In the genomic region with DNA sequence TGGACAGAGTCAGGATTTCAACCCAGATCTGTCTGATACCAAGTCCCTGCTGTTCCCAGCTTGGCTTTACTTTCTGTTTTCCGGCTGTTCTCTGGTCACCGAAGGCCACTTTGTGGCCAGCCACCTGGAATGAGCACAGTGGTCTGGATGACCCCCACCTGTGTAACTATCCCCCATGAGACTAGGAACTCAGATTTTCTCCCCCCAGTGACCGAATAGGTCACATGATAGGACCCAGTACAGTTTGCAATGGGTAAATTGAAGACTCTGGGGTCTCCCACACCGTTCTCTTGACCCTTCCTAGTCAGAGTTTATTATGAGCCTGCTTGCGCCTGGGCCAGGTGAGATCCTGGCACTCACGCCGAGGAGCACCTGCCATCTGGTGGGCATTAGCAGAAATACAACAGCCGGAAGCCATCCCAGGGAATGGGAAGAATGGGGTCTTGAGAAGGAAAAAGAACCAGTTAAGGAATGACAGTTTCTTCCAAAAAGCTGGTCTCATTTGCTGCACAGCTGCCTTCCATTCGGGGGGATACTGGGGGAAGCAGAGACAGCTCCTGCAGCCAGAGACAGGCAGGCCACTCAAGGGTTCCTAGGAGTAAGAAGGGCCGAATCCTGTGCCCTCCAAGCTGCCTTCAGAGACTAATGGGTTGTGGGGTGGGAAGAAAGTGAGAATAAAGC, we compare ENCODE assay signal across 1 cellular context.
TF ChIP-seq lines count a peak whose summit lies in the region.

No MANE protein-coding gene starts in this region.

TF ChIP-seq in HepG2, 621 proteins besides CTCF, POLR2A, EP300 and RAD21 (continued from another document and continues in another):
- TF ChIP-seq, protein P1, sequence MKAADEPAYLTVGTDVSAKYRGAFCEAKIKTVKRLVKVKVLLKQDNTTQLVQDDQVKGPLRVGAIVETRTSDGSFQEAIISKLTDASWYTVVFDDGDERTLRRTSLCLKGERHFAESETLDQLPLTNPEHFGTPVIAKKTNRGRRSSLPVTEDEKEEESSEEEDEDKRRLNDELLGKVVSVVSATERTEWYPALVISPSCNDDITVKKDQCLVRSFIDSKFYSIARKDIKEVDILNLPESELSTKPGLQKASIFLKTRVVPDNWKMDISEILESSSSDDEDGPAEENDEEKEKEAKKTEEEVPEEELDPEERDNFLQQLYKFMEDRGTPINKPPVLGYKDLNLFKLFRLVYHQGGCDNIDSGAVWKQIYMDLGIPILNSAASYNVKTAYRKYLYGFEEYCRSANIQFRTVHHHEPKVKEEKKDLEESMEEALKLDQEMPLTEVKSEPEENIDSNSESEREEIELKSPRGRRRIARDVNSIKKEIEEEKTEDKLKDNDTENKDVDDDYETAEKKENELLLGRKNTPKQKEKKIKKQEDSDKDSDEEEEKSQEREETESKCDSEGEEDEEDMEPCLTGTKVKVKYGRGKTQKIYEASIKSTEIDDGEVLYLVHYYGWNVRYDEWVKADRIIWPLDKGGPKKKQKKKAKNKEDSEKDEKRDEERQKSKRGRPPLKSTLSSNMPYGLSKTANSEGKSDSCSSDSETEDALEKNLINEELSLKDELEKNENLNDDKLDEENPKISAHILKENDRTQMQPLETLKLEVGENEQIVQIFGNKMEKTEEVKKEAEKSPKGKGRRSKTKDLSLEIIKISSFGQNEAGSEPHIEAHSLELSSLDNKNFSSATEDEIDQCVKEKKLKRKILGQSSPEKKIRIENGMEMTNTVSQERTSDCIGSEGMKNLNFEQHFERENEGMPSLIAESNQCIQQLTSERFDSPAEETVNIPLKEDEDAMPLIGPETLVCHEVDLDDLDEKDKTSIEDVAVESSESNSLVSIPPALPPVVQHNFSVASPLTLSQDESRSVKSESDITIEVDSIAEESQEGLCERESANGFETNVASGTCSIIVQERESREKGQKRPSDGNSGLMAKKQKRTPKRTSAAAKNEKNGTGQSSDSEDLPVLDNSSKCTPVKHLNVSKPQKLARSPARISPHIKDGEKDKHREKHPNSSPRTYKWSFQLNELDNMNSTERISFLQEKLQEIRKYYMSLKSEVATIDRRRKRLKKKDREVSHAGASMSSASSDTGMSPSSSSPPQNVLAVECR (CRISPR knock-in tag; IDR thresholded peaks at IDR 0.05; ENCODE audit: borderline replicate concordance) = no peak
- TF ChIP-seq SMC3 (IDR thresholded peaks at IDR 0.05; ENCODE audit: low read length) (peak; percentile 96), ZNF556 (CRISPR knock-in tag; IDR thresholded peaks at IDR 0.05; ENCODE audit: borderline replicate concordance) (no peak), CENPT (CRISPR knock-in tag; IDR thresholded peaks at IDR 0.05; ENCODE audit: low read depth) (no peak), ZNF546 (CRISPR knock-in tag; conservative IDR thresholded peaks at IDR 0.05) (no peak), SRSF1 (optimal IDR thresholded peaks at IDR 0.05; ENCODE audit: low read depth, low read length) (no peak), KMT2A (CRISPR knock-in tag; IDR thresholded peaks at IDR 0.05) (no peak), BRCA1 (CRISPR knock-in tag; IDR thresholded peaks at IDR 0.05) (no peak), FIP1L1 (IDR thresholded peaks at IDR 0.05; ENCODE audit: borderline replicate concordance, insufficient read depth, low read depth, low read length) (no peak), SSRP1 (CRISPR knock-in tag; IDR thresholded peaks at IDR 0.05) (no peak), HOXA3 (CRISPR knock-in tag; IDR thresholded peaks at IDR 0.05) (0 out of 2 replicates have a peak, but pooled peaks have one; percentile 21), ZFX (CRISPR knock-in tag; IDR thresholded peaks at IDR 0.05; ENCODE audit: low read depth) (peak; percentile 47; the same call in 1 of the 2 replicates), ZNF652 (CRISPR knock-in tag; IDR thresholded peaks at IDR 0.05; ENCODE audit: borderline replicate concordance, low read depth) (peak; percentile 55; the same call in 1 of the 2 replicates), ZNF430 (CRISPR knock-in tag; IDR thresholded peaks at IDR 0.05) (no peak), TBX3 (IDR thresholded peaks at IDR 0.05; ENCODE audit: borderline replicate concordance) (no peak), ZNF83 (CRISPR knock-in tag; IDR thresholded peaks at IDR 0.05; ENCODE audit: borderline replicate concordance) (no peak), STAG1 (CRISPR knock-in tag; IDR thresholded peaks at IDR 0.05) (peak; percentile 98), MAFK (conservative IDR thresholded peaks at IDR 0.05 in 1 of 2, IDR thresholded peaks at IDR 0.05 in 1 of 2; ENCODE audit: low read length in 2 of 2) (no peak), FOXP1 (IDR thresholded peaks at IDR 0.05) (no peak), FOXP1 (CRISPR knock-in tag; IDR thresholded peaks at IDR 0.05) (no peak), SOX6 (IDR thresholded peaks at IDR 0.05) (no peak), SOX6 (CRISPR knock-in tag; IDR thresholded peaks at IDR 0.05) (peak; percentile 43), SPEN (CRISPR knock-in tag; IDR thresholded peaks at IDR 0.05; ENCODE audit: low read depth) (0 out of 2 replicates have a peak, but pooled peaks have one; percentile 46), GABPB1 (CRISPR knock-in tag; IDR thresholded peaks at IDR 0.05) (0 out of 2 replicates have a peak, but pooled peaks have one; percentile 26), AKAP8 (CRISPR knock-in tag; IDR thresholded peaks at IDR 0.05) (no peak), KDM2A (CRISPR knock-in tag; IDR thresholded peaks at IDR 0.05; ENCODE audit: borderline replicate concordance, low read depth) (peak; percentile 29; the same call in 1 of the 2 replicates), SMAD1 (CRISPR knock-in tag; IDR thresholded peaks at IDR 0.05; ENCODE audit: borderline replicate concordance, low read depth) (no peak), IRF2 (CRISPR knock-in tag; IDR thresholded peaks at IDR 0.05) (0 out of 2 replicates have a peak, but pooled peaks have one; percentile 30), ZNF703 (CRISPR knock-in tag; IDR thresholded peaks at IDR 0.05; ENCODE audit: borderline replicate concordance) (no peak), TRIM24 (CRISPR knock-in tag; IDR thresholded peaks at IDR 0.05) (no peak), BORCS8-MEF2B (CRISPR knock-in tag; IDR thresholded peaks at IDR 0.05) (no peak), ZNF564 (CRISPR knock-in tag; IDR thresholded peaks at IDR 0.05) (no peak)
- TF ChIP-seq, protein P2, sequence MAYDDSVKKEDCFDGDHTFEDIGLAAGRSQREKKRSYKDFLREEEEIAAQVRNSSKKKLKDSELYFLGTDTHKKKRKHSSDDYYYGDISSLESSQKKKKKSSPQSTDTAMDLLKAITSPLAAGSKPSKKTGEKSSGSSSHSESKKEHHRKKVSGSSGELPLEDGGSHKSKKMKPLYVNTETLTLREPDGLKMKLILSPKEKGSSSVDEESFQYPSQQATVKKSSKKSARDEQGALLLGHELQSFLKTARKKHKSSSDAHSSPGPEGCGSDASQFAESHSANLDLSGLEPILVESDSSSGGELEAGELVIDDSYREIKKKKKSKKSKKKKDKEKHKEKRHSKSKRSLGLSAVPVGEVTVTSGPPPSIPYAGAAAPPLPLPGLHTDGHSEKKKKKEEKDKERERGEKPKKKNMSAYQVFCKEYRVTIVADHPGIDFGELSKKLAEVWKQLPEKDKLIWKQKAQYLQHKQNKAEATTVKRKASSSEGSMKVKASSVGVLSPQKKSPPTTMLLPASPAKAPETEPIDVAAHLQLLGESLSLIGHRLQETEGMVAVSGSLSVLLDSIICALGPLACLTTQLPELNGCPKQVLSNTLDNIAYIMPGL (CRISPR knock-in tag; IDR thresholded peaks at IDR 0.05; ENCODE audit: borderline replicate concordance in 1 of 2, low read depth in 1 of 2) = peak in 1 of 2 experiments; percentile 40; a peak in 1 of 4 replicates
- TF ChIP-seq, protein P3, sequence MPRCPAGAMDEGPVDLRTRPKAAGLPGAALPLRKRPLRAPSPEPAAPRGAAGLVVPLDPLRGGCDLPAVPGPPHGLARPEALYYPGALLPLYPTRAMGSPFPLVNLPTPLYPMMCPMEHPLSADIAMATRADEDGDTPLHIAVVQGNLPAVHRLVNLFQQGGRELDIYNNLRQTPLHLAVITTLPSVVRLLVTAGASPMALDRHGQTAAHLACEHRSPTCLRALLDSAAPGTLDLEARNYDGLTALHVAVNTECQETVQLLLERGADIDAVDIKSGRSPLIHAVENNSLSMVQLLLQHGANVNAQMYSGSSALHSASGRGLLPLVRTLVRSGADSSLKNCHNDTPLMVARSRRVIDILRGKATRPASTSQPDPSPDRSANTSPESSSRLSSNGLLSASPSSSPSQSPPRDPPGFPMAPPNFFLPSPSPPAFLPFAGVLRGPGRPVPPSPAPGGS (CRISPR knock-in tag; IDR thresholded peaks at IDR 0.05) = no peak
- TF ChIP-seq, protein P4, sequence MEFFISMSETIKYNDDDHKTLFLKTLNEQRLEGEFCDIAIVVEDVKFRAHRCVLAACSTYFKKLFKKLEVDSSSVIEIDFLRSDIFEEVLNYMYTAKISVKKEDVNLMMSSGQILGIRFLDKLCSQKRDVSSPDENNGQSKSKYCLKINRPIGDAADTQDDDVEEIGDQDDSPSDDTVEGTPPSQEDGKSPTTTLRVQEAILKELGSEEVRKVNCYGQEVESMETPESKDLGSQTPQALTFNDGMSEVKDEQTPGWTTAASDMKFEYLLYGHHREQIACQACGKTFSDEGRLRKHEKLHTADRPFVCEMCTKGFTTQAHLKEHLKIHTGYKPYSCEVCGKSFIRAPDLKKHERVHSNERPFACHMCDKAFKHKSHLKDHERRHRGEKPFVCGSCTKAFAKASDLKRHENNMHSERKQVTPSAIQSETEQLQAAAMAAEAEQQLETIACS (CRISPR knock-in tag; IDR thresholded peaks at IDR 0.05) = no peak
- TF ChIP-seq, protein P5, sequence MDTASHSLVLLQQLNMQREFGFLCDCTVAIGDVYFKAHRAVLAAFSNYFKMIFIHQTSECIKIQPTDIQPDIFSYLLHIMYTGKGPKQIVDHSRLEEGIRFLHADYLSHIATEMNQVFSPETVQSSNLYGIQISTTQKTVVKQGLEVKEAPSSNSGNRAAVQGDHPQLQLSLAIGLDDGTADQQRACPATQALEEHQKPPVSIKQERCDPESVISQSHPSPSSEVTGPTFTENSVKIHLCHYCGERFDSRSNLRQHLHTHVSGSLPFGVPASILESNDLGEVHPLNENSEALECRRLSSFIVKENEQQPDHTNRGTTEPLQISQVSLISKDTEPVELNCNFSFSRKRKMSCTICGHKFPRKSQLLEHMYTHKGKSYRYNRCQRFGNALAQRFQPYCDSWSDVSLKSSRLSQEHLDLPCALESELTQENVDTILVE (CRISPR knock-in tag; IDR thresholded peaks at IDR 0.05) = 0 out of 2 replicates have a peak, but pooled peaks have one; percentile 43
- TF ChIP-seq, protein P6, sequence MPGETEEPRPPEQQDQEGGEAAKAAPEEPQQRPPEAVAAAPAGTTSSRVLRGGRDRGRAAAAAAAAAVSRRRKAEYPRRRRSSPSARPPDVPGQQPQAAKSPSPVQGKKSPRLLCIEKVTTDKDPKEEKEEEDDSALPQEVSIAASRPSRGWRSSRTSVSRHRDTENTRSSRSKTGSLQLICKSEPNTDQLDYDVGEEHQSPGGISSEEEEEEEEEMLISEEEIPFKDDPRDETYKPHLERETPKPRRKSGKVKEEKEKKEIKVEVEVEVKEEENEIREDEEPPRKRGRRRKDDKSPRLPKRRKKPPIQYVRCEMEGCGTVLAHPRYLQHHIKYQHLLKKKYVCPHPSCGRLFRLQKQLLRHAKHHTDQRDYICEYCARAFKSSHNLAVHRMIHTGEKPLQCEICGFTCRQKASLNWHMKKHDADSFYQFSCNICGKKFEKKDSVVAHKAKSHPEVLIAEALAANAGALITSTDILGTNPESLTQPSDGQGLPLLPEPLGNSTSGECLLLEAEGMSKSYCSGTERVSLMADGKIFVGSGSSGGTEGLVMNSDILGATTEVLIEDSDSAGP (CRISPR knock-in tag; IDR thresholded peaks at IDR 0.05; ENCODE audit: borderline replicate concordance) = peak; percentile 71; the same call in 1 of the 2 replicates
- TF ChIP-seq, protein P7, sequence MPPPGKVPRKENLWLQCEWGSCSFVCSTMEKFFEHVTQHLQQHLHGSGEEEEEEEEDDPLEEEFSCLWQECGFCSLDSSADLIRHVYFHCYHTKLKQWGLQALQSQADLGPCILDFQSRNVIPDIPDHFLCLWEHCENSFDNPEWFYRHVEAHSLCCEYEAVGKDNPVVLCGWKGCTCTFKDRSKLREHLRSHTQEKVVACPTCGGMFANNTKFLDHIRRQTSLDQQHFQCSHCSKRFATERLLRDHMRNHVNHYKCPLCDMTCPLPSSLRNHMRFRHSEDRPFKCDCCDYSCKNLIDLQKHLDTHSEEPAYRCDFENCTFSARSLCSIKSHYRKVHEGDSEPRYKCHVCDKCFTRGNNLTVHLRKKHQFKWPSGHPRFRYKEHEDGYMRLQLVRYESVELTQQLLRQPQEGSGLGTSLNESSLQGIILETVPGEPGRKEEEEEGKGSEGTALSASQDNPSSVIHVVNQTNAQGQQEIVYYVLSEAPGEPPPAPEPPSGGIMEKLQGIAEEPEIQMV (CRISPR knock-in tag; IDR thresholded peaks at IDR 0.05; ENCODE audit: low read depth) = no peak
- TF ChIP-seq, protein P8, sequence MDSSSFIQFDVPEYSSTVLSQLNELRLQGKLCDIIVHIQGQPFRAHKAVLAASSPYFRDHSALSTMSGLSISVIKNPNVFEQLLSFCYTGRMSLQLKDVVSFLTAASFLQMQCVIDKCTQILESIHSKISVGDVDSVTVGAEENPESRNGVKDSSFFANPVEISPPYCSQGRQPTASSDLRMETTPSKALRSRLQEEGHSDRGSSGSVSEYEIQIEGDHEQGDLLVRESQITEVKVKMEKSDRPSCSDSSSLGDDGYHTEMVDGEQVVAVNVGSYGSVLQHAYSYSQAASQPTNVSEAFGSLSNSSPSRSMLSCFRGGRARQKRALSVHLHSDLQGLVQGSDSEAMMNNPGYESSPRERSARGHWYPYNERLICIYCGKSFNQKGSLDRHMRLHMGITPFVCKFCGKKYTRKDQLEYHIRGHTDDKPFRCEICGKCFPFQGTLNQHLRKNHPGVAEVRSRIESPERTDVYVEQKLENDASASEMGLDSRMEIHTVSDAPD (CRISPR knock-in tag; IDR thresholded peaks at IDR 0.05) = no peak
- TF ChIP-seq, protein P9, sequence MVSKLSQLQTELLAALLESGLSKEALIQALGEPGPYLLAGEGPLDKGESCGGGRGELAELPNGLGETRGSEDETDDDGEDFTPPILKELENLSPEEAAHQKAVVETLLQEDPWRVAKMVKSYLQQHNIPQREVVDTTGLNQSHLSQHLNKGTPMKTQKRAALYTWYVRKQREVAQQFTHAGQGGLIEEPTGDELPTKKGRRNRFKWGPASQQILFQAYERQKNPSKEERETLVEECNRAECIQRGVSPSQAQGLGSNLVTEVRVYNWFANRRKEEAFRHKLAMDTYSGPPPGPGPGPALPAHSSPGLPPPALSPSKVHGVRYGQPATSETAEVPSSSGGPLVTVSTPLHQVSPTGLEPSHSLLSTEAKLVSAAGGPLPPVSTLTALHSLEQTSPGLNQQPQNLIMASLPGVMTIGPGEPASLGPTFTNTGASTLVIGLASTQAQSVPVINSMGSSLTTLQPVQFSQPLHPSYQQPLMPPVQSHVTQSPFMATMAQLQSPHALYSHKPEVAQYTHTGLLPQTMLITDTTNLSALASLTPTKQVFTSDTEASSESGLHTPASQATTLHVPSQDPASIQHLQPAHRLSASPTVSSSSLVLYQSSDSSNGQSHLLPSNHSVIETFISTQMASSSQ (IDR thresholded peaks at IDR 0.05; ENCODE audit: low read depth) = no peak
- TF ChIP-seq, protein P9 (CRISPR knock-in tag; IDR thresholded peaks at IDR 0.05; ENCODE audit: borderline replicate concordance) = no peak
